In genomic region chr12:71440393-71441349, GRCh38 we compare ENCODE assay signal across 8 cellular contexts. TPM values are rescaled to one million over a fixed set of nuclear protein-coding genes. Genes with fewer than 3 reads are reported as not detected.
DNase-seq lines count a peak whose midpoint lies in the region; ATAC-seq and TF ChIP-seq lines count a peak whose summit lies in the region.

No MANE protein-coding gene starts in this region.

- H3K4me1 ChIP-seq in liver (ENCODE audit: control insufficient read depth in 4 of 4, insufficient read depth in 4 of 4, low read length in 3 of 4) = peaks cover 6 to 28% (median 26%) of the 10 kb centered on the region in 4 donors

- 1% methylated on average over 44 of the region's 44 CpGs for WGBS in liver

- TF ChIP-seq CTCF in astrocyte of the cerebellum (IDR thresholded peaks at IDR 0.05; ENCODE audit: low read depth, low read length, missing control alignments) = no peak
- no peak for TF ChIP-seq CTCF in liver (IDR thresholded peaks at IDR 0.05; ENCODE audit: low read depth, low read length, missing input control)

- H3K27me3 ChIP-seq in liver (ENCODE audit: control insufficient read depth in 4 of 4, insufficient read depth in 4 of 4, low read length in 3 of 4) = peaks cover 0 to 9% (median 4%) of the 10 kb centered on the region in 4 donors

- no peak overlapping the region for H3K9ac ChIP-seq in liver (ENCODE audit: low read depth in 1 of 2, low read length in 2 of 2)

- H3K27ac ChIP-seq in liver (ENCODE audit: low read depth in 1 of 2, low read length in 2 of 2) = no peak overlapping the region

- peaks cover 2 to 14% (median 6%) of the 10 kb centered on the region in 4 donors for H3K9me3 ChIP-seq in liver (ENCODE audit: control insufficient read depth in 4 of 4, low read length in 3 of 4)

- no peak for ATAC-seq in HG03521 (IDR thresholded peaks at IDR 0.05; ENCODE audit: unreplicated experiment)

- in situ Hi-C loops in astrocyte of the cerebellum (cut with HindIII; ENCODE audit: low sequenced_read_pairs) = no loop called here

- H3K4me3 ChIP-seq in astrocyte of the cerebellum (ENCODE audit: low read depth, low read length) (peak overlapping the region; percentile 31), liver (ENCODE audit: low read depth in 1 of 3, low read length in 3 of 3) (peak overlapping the region; percentile 35 to 57 (median 53))

- H3K36me3 ChIP-seq in liver (ENCODE audit: control insufficient read depth in 4 of 4, insufficient read depth in 3 of 4, low read depth in 1 of 4, low read length in 3 of 4) = no peaks in the 10 kb centered on the region

- no peak for TF ChIP-seq RAD21 in liver (IDR thresholded peaks at IDR 0.05)

- DNase-seq in stimulated activated CD4-positive, alpha-beta T cell treated with anti-CD3 and anti-CD28 coated beads, Interleukin-15, amount 100 ng/mL, for 24 hours = peak; percentile 20
- no peak for DNase-seq in stimulated activated CD4-positive, alpha-beta T cell treated with anti-CD3 and anti-CD28 coated beads, Interleukin-1b, Interleukin-23, amount 100 ng/mL, for 48 hours
- DNase-seq in HS-27A (ENCODE audit: low read depth) = peak; percentile 11
- no peak for DNase-seq in astrocyte of the cerebellum (ENCODE audit: low read depth)
- DNase-seq in superior temporal gyrus (ENCODE audit: extremely low spot score) = peak; percentile 41
- DNase-seq in DMS114 treated with DMSO at 0.1 percent for 48 hours (lab: John Stamatoyannopoulos, UW; ENCODE audit: unreplicated experiment) = no peak

TF ChIP-seq in liver, 16 proteins besides CTCF, POLR2A, EP300 and RAD21:
- TF ChIP-seq FOXA1 (IDR thresholded peaks at IDR 0.05) = no peak
- TF ChIP-seq REST (IDR thresholded peaks at IDR 0.05) = no peak
- TF ChIP-seq, protein P1, sequence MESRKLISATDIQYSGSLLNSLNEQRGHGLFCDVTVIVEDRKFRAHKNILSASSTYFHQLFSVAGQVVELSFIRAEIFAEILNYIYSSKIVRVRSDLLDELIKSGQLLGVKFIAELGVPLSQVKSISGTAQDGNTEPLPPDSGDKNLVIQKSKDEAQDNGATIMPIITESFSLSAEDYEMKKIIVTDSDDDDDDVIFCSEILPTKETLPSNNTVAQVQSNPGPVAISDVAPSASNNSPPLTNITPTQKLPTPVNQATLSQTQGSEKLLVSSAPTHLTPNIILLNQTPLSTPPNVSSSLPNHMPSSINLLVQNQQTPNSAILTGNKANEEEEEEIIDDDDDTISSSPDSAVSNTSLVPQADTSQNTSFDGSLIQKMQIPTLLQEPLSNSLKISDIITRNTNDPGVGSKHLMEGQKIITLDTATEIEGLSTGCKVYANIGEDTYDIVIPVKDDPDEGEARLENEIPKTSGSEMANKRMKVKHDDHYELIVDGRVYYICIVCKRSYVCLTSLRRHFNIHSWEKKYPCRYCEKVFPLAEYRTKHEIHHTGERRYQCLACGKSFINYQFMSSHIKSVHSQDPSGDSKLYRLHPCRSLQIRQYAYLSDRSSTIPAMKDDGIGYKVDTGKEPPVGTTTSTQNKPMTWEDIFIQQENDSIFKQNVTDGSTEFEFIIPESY (IDR thresholded peaks at IDR 0.05) = no peak
- peak; percentile 40 for TF ChIP-seq YY1 (IDR thresholded peaks at IDR 0.05)
- TF ChIP-seq FOXA2 (IDR thresholded peaks at IDR 0.05) = no peak
- TF ChIP-seq, protein P2, sequence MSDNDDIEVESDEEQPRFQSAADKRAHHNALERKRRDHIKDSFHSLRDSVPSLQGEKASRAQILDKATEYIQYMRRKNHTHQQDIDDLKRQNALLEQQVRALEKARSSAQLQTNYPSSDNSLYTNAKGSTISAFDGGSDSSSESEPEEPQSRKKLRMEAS (IDR thresholded peaks at IDR 0.05) = peak; percentile 49
- TF ChIP-seq JUND (IDR thresholded peaks at IDR 0.05) = no peak
- TF ChIP-seq RXRA (IDR thresholded peaks at IDR 0.05) = peak in 1 of 2 donors; percentile 64
- TF ChIP-seq SP1 (IDR thresholded peaks at IDR 0.05) = no peak
- no peak for TF ChIP-seq HNF4G (IDR thresholded peaks at IDR 0.05)
- TF ChIP-seq HNF4A (conservative IDR thresholded peaks at IDR 0.05) = peak in 1 of 2 donors; percentile 41
- no peak for TF ChIP-seq NR2F2 (IDR thresholded peaks at IDR 0.05)
- TF ChIP-seq ATF3 (IDR thresholded peaks at IDR 0.05) = no peak
- TF ChIP-seq TAF1 (conservative IDR thresholded peaks at IDR 0.05) = no peak
- no peak for TF ChIP-seq GABPA (IDR thresholded peaks at IDR 0.05 in 1 of 2, conservative IDR thresholded peaks at IDR 0.05 in 1 of 2)
- no peak for TF ChIP-seq EGR1 (IDR thresholded peaks at IDR 0.05; ENCODE audit: low read depth in 2 of 2)
TF ChIP-seq in liver: peak in this region for 4.

RNA-seq across cellular contexts. Expression of gene LGR5, which starts 1.1 kb away (rescaled TPM):
- total RNA-seq in liver = under 1 TPM; 0.67 to 0.98 TPM
- under 1 TPM; 0.17 to 0.99 TPM for polyA plus RNA-seq in liver

Comparison
In these comparisons a context has a peak if more than half of its experiments do, and no peak if none do; other contexts are left out.
1. DNase-seq: peak in stimulated activated CD4-positive, alpha-beta T cell treated with anti-CD3 and anti-CD28 coated beads, Interleukin-15, amount 100 ng/mL, for 24 hours (single experiment), HS-27A (single experiment) and superior temporal gyrus (single experiment); none in stimulated activated CD4-positive, alpha-beta T cell treated with anti-CD3 and anti-CD28 coated beads, Interleukin-1b, Interleukin-23, amount 100 ng/mL, for 48 hours (single experiment), astrocyte of the cerebellum (single experiment) and DMS114 treated with DMSO at 0.1 percent for 48 hours (single experiment).